ENCODE assay signal across 19 cellular contexts in the genomic region with DNA sequence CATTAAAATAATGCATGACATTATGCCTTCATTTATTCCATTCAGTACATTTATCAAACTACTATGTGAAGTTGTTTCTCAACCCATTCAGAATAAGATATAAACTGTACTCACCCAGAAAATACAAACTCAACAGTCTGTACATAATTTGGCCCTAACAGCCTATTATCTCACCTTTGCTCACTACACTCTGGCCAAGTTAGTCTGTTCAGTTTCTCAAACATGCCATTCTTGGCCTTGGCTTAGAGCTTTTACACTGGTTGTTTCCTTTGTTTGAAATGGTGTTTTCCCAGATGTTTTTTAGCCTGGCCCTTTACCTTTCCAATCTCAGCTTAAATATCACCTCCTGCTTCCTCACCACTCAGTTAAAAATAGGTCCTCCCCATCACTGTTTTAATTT. TPM values are rescaled to one million over a fixed set of nuclear protein-coding genes. Genes with fewer than 3 reads are reported as not detected.
DNase-seq lines count a peak whose midpoint lies in the region; ATAC-seq and TF ChIP-seq lines count a peak whose summit lies in the region.
"Had no signal": no experiment of that assay in that cellular context is flagged by ENCODE, and none has a peak within 500 bp of the region (broad histone marks: within the 10 kb centered on the region; RNA-seq: fewer than 3 reads in every experiment).

No MANE protein-coding gene starts in this region.

- H3K27me3 ChIP-seq in transverse colon (no peaks in the 10 kb centered on the region), ovary (no peaks in the 10 kb centered on the region), uterus (no peaks in the 10 kb centered on the region)
- H3K27me3 ChIP-seq: Peyer's patch, stomach, vagina had no signal

- no peak for ATAC-seq in activated B cell treated with CpG ODN at 0.5 μM for 24 hours (ENCODE audit: low read depth)

- TF ChIP-seq EP300 in transverse colon (IDR thresholded peaks at IDR 0.05; ENCODE audit: low read depth) (no peak), ovary (IDR thresholded peaks at IDR 0.05) (no peak)

- H3K4me1 ChIP-seq in transverse colon = peaks cover 3 to 82% (median 41%) of the 10 kb centered on the region in 4 donors
- H3K4me1 ChIP-seq in ovary (ENCODE audit: insufficient read depth) = peaks cover 6% of the 10 kb centered on the region
- H3K4me1 ChIP-seq in uterus = no peaks in the 10 kb centered on the region
- H3K4me1 ChIP-seq: parathyroid adenoma had no signal

- DNase-seq in activated naive CD4-positive, alpha-beta T cell treated with anti-CD3 and anti-CD28 coated beads, Interleukin-2, amount 10 ng/mL, durations not matched to agents 7 days and 5 days = no peak
- DNase-seq in activated naive CD4-positive, alpha-beta T cell treated with Interleukin-2 at 50 U/mL for 16 hours = no peak
- DNase-seq in activated B cell treated with CpG ODN at 0.5 μM for 24 hours (no peak), immature natural killer cell (no peak), transverse colon (no peak), A172 (ENCODE audit: low spot score) (no peak), ovary (no peak), uterus (no peak)
- DNase-seq: DMS 273 treated with DMSO at 0.1 percent for 48 hours; effector CD4-positive, alpha-beta T cell; H9; hippocampal formation; NCI-H187 treated with DMSO at 0.1 percent for 48 hours; NCI-H510A; Peyer's patch; stomach; SW 1271 had no signal

- TF ChIP-seq POLR2A in transverse colon (IDR thresholded peaks at IDR 0.05) (no peak), ovary (IDR thresholded peaks at IDR 0.05) (no peak), uterus (IDR thresholded peaks at IDR 0.05) (no peak)

- H3K9me3 ChIP-seq in transverse colon (no peaks in the 10 kb centered on the region), ovary (no peaks in the 10 kb centered on the region), uterus (no peaks in the 10 kb centered on the region)
- H3K9me3 ChIP-seq: Peyer's patch, stomach, vagina had no signal

- H3K4me3 ChIP-seq in transverse colon (no peak overlapping the region), ovary (no peak overlapping the region), uterus (no peak overlapping the region)
- H3K4me3 ChIP-seq: Peyer's patch, stomach, vagina had no signal

- in situ Hi-C loops in transverse colon (cut with MboI; ENCODE audit: low pct_ligation_motif_present in 1 of 4, low pct_unique_long_range_greater_than_20kb in 1 of 4, low sequenced_read_pairs in 3 of 4) = loop anchor here in 2 of 4 donors (10.0 kb wide), 1 partner anchor 113 kb away; the partner anchor contains the start of gene HINT1 (in 2 of the 2)

- H3K27me3 Mint-ChIP-seq in activated naive CD4-positive, alpha-beta T cell treated with anti-CD3 and anti-CD28 coated beads, Interleukin-2, amount 10 ng/mL, durations not matched to agents 7 days and 5 days = no peaks in the 10 kb centered on the region
- no peaks in the 10 kb centered on the region for H3K27me3 Mint-ChIP-seq in activated B cell treated with CpG ODN at 0.5 μM for 24 hours
- peaks cover 36 to 55% (median 38%) of the 10 kb centered on the region in 3 donors for H3K27me3 Mint-ChIP-seq in immature natural killer cell (ENCODE audit: low read depth in 3 of 3)

- H3K9me3 Mint-ChIP-seq in activated naive CD4-positive, alpha-beta T cell treated with anti-CD3 and anti-CD28 coated beads, Interleukin-2, amount 10 ng/mL, durations not matched to agents 7 days and 5 days = no peaks in the 10 kb centered on the region
- H3K9me3 Mint-ChIP-seq in activated B cell treated with CpG ODN at 0.5 μM for 24 hours = no peaks in the 10 kb centered on the region
- no peaks in the 10 kb centered on the region for H3K9me3 Mint-ChIP-seq in immature natural killer cell

- CTCF ChIA-PET in activated naive CD4-positive, alpha-beta T cell treated with anti-CD3 and anti-CD28 coated beads, Interleukin-2, amount 10 ng/mL, durations not matched to agents 7 days and 5 days (lab: Charles Lee) = interaction anchor here (1.4 to 1.5 kb wide), 2 partner anchors 12 to 18 kb away, joined by 3 read pairs; no protein-coding TSS in a partner anchor
- CTCF ChIA-PET in activated B cell treated with CpG ODN at 0.5 μM for 24 hours (lab: Charles Lee) = interaction anchor here (1.4 kb wide), 1 partner anchor 11 kb away, joined by 4 read pairs; no protein-coding TSS in a partner anchor

- H3K27ac Mint-ChIP-seq in activated naive CD4-positive, alpha-beta T cell treated with anti-CD3 and anti-CD28 coated beads, Interleukin-2, amount 10 ng/mL, durations not matched to agents 7 days and 5 days = peak overlapping the region; percentile 89
- H3K27ac Mint-ChIP-seq in activated B cell treated with CpG ODN at 0.5 μM for 24 hours (peak overlapping the region; percentile 74), immature natural killer cell (peak overlapping the region; percentile 71 to 92 (median 88))

- H3K4me1 Mint-ChIP-seq in activated naive CD4-positive, alpha-beta T cell treated with anti-CD3 and anti-CD28 coated beads, Interleukin-2, amount 10 ng/mL, durations not matched to agents 7 days and 5 days = peaks cover 85% of the 10 kb centered on the region
- H3K4me1 Mint-ChIP-seq in activated B cell treated with CpG ODN at 0.5 μM for 24 hours (peaks cover 90% of the 10 kb centered on the region), immature natural killer cell (peaks cover 91 to 93% of the 10 kb centered on the region in 2 donors)

- peaks cover 49% of the 10 kb centered on the region for H3K36me3 Mint-ChIP-seq in activated naive CD4-positive, alpha-beta T cell treated with anti-CD3 and anti-CD28 coated beads, Interleukin-2, amount 10 ng/mL, durations not matched to agents 7 days and 5 days
- H3K36me3 Mint-ChIP-seq in activated B cell treated with CpG ODN at 0.5 μM for 24 hours (ENCODE audit: low read depth) = peaks cover 15% of the 10 kb centered on the region
- H3K36me3 Mint-ChIP-seq in immature natural killer cell = peaks cover 0 to 4% (median 0%) of the 10 kb centered on the region in 3 donors

- no peaks in the 10 kb centered on the region for H3K36me3 ChIP-seq in transverse colon
- H3K36me3 ChIP-seq in ovary = no peaks in the 10 kb centered on the region
- no peaks in the 10 kb centered on the region for H3K36me3 ChIP-seq in uterus
- H3K36me3 ChIP-seq: Peyer's patch, stomach, vagina had no signal

- TF ChIP-seq CTCF in activated B cell treated with CpG ODN at 0.5 μM for 24 hours (IDR thresholded peaks at IDR 0.05) (no peak), transverse colon (IDR thresholded peaks at IDR 0.05) (no peak), ovary (IDR thresholded peaks at IDR 0.05) (no peak), uterus (IDR thresholded peaks at IDR 0.05) (no peak)

- POLR2A ChIA-PET in activated B cell treated with CpG ODN at 0.5 μM for 24 hours (lab: Charles Lee) = interaction anchor here (0.6 to 7.4 kb wide), 2 partner anchors 13 to 288 kb away, joined by 3 to 94 read pairs; partner anchors contain the start of gene CDC42SE2

- peak overlapping the region; percentile 19 to 56 (median 50) for H3K27ac ChIP-seq in transverse colon
- H3K27ac ChIP-seq in ovary = no peak overlapping the region
- no peak overlapping the region for H3K27ac ChIP-seq in uterus
- H3K27ac ChIP-seq: parathyroid adenoma, vagina had no signal

- intact Hi-C loops in activated B cell treated with CpG ODN at 0.5 μM for 24 hours (cut with micrococcal nuclease) = loop anchor here (10.0 kb wide), 1 partner anchor 47 kb away; no protein-coding TSS in a partner anchor
- intact Hi-C loops in transverse colon (cut with DNase I; ENCODE audit: low total_unique reads) = no loop called here
- intact Hi-C loops in ovary (cut with DNase I) = no loop called here
- intact Hi-C loops in uterus (cut with DNase I; ENCODE audit: low total_unique reads) = no loop called here

- no peak overlapping the region for H3K4me3 Mint-ChIP-seq in activated naive CD4-positive, alpha-beta T cell treated with anti-CD3 and anti-CD28 coated beads, Interleukin-2, amount 10 ng/mL, durations not matched to agents 7 days and 5 days
- H3K4me3 Mint-ChIP-seq in activated B cell treated with CpG ODN at 0.5 μM for 24 hours = no peak overlapping the region
- H3K4me3 Mint-ChIP-seq in immature natural killer cell = peak overlapping the region; percentile 12 to 62 (median 42)
- H3K4me3 Mint-ChIP-seq: H9 had no signal

RNA-seq across cellular contexts. Expression of gene CDC42SE2, which starts 13.6 kb away (rescaled TPM):
- total RNA-seq in activated B cell treated with CpG ODN at 0.5 μM for 24 hours (114 and 122 TPM in 2 replicates), transverse colon (100 to 1,000 TPM in 2 of 4 donors, 10 to 100 TPM in 2; 71.8 to 118 (median 91.8) TPM), ovary (10 to 100 TPM; 18.0 to 37.6 (median 23.7) TPM), uterus (10 to 100 TPM in 3 of 4 donors, 1 to 10 TPM in 1; 4.6 to 62.8 (median 21.9) TPM)
- polyA plus RNA-seq in immature natural killer cell (100 to 1,000 TPM; 296 to 536 (median 342) TPM), ovary (10 to 100 TPM; 22.0 to 26.8 TPM)
- total RNA-seq in A172 (2014; rRNA removed; shearing (Covaris generic)) = 49.6 and 52.3 TPM in 2 replicates

Comparison
In these comparisons a context has a peak if more than half of its experiments do, and no peak if none do; other contexts are left out.
1. H3K4me3 Mint-ChIP-seq: peak in immature natural killer cell (5 of 5); none in activated naive CD4-positive, alpha-beta T cell treated with anti-CD3 and anti-CD28 coated beads, Interleukin-2, amount 10 ng/mL, durations not matched to agents 7 days and 5 days (single experiment) and activated B cell treated with CpG ODN at 0.5 μM for 24 hours (single experiment).
2. H3K27ac ChIP-seq: peak in transverse colon (4 of 4); none in ovary (0 of 2) and uterus (0 of 2).
3. Peak in every context shown above with its lines, with median percentiles within 50 percentile points of each other: H3K27ac Mint-ChIP-seq.